Comparison of ENCODE assay signal across 27 cellular contexts in the genomic region with DNA sequence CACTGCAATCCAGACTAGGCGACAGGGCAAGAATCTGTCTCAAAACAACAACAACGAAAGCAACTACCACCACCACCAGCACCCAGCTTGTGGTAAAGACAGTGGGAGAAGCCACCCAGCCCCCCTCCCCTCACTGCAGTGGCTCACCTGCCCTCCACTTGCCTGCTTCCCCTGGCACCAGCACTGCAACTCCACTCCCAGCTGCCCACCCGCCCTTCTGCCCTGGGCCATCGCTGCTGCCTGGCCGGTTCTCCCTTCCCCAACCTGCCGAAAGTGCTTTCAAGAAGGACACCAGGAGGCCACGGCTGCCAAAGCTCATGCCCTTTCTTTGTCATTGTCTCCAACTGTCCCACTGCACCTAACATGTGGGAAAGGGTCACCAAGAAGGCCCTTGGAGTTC.
A peak's percentile ranks its signal among the peaks of the same experiment; 100 is the strongest.
DNase-seq lines count a peak whose midpoint lies in the region; ATAC-seq and TF ChIP-seq lines count a peak whose summit lies in the region.
"Had no signal": no experiment of that assay in that cellular context is flagged by ENCODE, and none has a peak within 500 bp of the region (broad histone marks: within the 10 kb centered on the region; RNA-seq: fewer than 3 reads in every experiment).

No MANE protein-coding gene starts in this region.

- H3K9ac ChIP-seq in PC-3 (ENCODE audit: low read length) (peak overlapping the region; percentile 36; the same call in 1 of the 2 replicates), neuronal stem cell (ENCODE audit: low read depth, low read length, poor library complexity) (peak overlapping the region; percentile 50)
- H3K9ac ChIP-seq: BLaER1, KMS-11 had no signal

- H3K23ac ChIP-seq in neuronal stem cell (ENCODE audit: low read depth, low read length, poor library complexity), result peak overlapping the region; percentile 18

- no peak overlapping the region for H3K4me3 ChIP-seq in PC-3 (ENCODE audit: low read length)
- H3K4me3 ChIP-seq in neuronal stem cell (ENCODE audit: low read length in 2 of 2), result no peak overlapping the region
- H3K4me3 ChIP-seq: BLaER1, GM12878, HAP-1, Peyer's patch, SK-N-MC had no signal

- no peak overlapping the region for H4K91ac ChIP-seq in neuronal stem cell (ENCODE audit: low read depth, low read length, poor library complexity)

- no peak overlapping the region for H2AFZ ChIP-seq in PC-3 (ENCODE audit: low read length)
- no peak overlapping the region for H2AFZ ChIP-seq in neuronal stem cell (ENCODE audit: low read length)

- no peak overlapping the region for H3K14ac ChIP-seq in neuronal stem cell (ENCODE audit: low read length)

- no peak overlapping the region for H3K4ac ChIP-seq in neuronal stem cell (ENCODE audit: low read length)

- no TSS peak for BruUV-seq in PC-3 (replicated peaks; lab: Mats Ljungman, UMichigan)

- peak overlapping the region; percentile 79 for H2BK15ac ChIP-seq in neuronal stem cell (ENCODE audit: low read length)

- H2BK5ac ChIP-seq in neuronal stem cell (ENCODE audit: low read length), result peak overlapping the region; percentile 45

- CTCF ChIA-PET in PC-3 (lab: Charles Lee), result no interaction called here

- intact Hi-C loops in CD14-positive monocyte (cut with micrococcal nuclease) (loop anchor here (2.0 to 5.0 kb wide), 3 partner anchors 14 to 251 kb away; a partner anchor contains a TSS), PC-3 (cut with micrococcal nuclease) (no loop called here)
- intact Hi-C loops in dendritic cell treated with granulocyte-macrophage colony-stimulating factor and Interleukin-4, amounts not matched to agents 40 ng/mL and 50 ng/mL, for 4 days (cut with micrococcal nuclease), result loop anchor here (5.0 kb wide), 1 partner anchor 141 kb away; no protein-coding TSS in a partner anchor

- H3K79me2 ChIP-seq in PC-3 (ENCODE audit: low read length), result no peaks in the 10 kb centered on the region

- H3K9me3 ChIP-seq in PC-3 (ENCODE audit: low read length) (no peaks in the 10 kb centered on the region), neuronal stem cell (replicated peaks in 1 of 2; ENCODE audit: control insufficient read depth in 2 of 2, insufficient read depth in 1 of 2, low read depth in 1 of 2, low read length in 2 of 2) (peaks cover 0 to 2% of the 10 kb centered on the region in 2 donors)
- H3K9me3 ChIP-seq: Peyer's patch had no signal

- H3K4me2 ChIP-seq in PC-3 (ENCODE audit: low read length) (no peak overlapping the region), neuronal stem cell (ENCODE audit: insufficient read depth, low read length, poor library complexity, severe bottlenecking) (no peak overlapping the region)
- H3K4me2 ChIP-seq: BLaER1, KMS-11 had no signal

- no peak overlapping the region for H3K4me3 Mint-ChIP-seq in CD14-positive monocyte
- no peak overlapping the region for H3K4me3 Mint-ChIP-seq in dendritic cell treated with granulocyte-macrophage colony-stimulating factor and Interleukin-4, amounts not matched to agents 40 ng/mL and 50 ng/mL, for 4 days
- H3K4me3 Mint-ChIP-seq: CD4-positive, alpha-beta T cell; HFFc6; T-helper 1 cell treated with Interleukin-12 subunit alpha and Interleukin-12 subunit beta and Interleukin-4 antibody, amounts not matched to agents 30 μg/mL and 1 μg/mL, for 36 hours had no signal

- DNase-seq in CD14-positive monocyte (ENCODE audit: low spot score) (no peak), PC-3 (no peak), neuronal stem cell (ENCODE audit: low spot score) (no peak), amniotic stem cell (lab: John Stamatoyannopoulos, UW) (no peak), NCI-H446 (lab: John Stamatoyannopoulos, UW) (no peak), NCI-H524 treated with DMSO at 0.1 percent for 48 hours (lab: John Stamatoyannopoulos, UW) (no peak)
- DNase-seq: CD4-positive, alpha-beta T cell; COR-L47; EL; GDM1; NCI-H1092 treated with DMSO at 0.1 percent for 48 hours; NCI-H1436; NCI-H187; NCI-H2081 treated with DMSO at 0.1 percent for 48 hours; NCI-H2171 treated with DMSO at 0.1 percent for 48 hours; NCI-H345; NCI-H774; Peyer's patch had no signal

- POLR2A ChIA-PET in PC-3 (lab: Charles Lee; ENCODE audit: unreplicated experiment), result no interaction called here

- H3K36me3 ChIP-seq in PC-3 (ENCODE audit: low read depth, low read length), result no peaks in the 10 kb centered on the region
- no peaks in the 10 kb centered on the region for H3K36me3 ChIP-seq in neuronal stem cell (replicated peaks in 1 of 2; ENCODE audit: control insufficient read depth in 2 of 2, insufficient read depth in 2 of 2, low read length in 2 of 2)
- H3K36me3 ChIP-seq: BLaER1, HAP-1, Peyer's patch had no signal

- H4K8ac ChIP-seq in neuronal stem cell (ENCODE audit: low read depth, low read length), result no peak overlapping the region

- ATAC-seq in PC-3 (no peak), GM21737 (IDR thresholded peaks at IDR 0.05; ENCODE audit: unreplicated experiment) (no peak)
- ATAC-seq: GM12878 had no signal

- no peaks in the 10 kb centered on the region for H3K36me3 Mint-ChIP-seq in CD14-positive monocyte
- H3K36me3 Mint-ChIP-seq in dendritic cell treated with granulocyte-macrophage colony-stimulating factor and Interleukin-4, amounts not matched to agents 40 ng/mL and 50 ng/mL, for 4 days (ENCODE audit: low read depth), result no peaks in the 10 kb centered on the region

- H3F3A ChIP-seq in PC-3 (ENCODE audit: low read length, unreplicated experiment), result no peaks in the 10 kb centered on the region

- no peaks in the 10 kb centered on the region for H4K20me1 ChIP-seq in PC-3 (ENCODE audit: low read length)
- H4K20me1 ChIP-seq: BLaER1 had no signal

- H3K4me1 ChIP-seq in PC-3 (ENCODE audit: insufficient read depth, low read length) (peaks cover 12% of the 10 kb centered on the region), neuronal stem cell (ENCODE audit: control insufficient read depth in 2 of 2, insufficient read depth in 1 of 2, low read depth in 1 of 2, low read length in 2 of 2) (peaks cover 0 to 3% of the 10 kb centered on the region in 2 donors)
- H3K4me1 ChIP-seq: HAP-1, Peyer's patch had no signal

- H3K27me3 ChIP-seq in PC-3 (ENCODE audit: low read length), result no peaks in the 10 kb centered on the region
- no peaks in the 10 kb centered on the region for H3K27me3 ChIP-seq in neuronal stem cell (ENCODE audit: control insufficient read depth in 3 of 3, insufficient read depth in 3 of 3, low read depth in 1 of 3, low read length in 3 of 3)
- H3K27me3 ChIP-seq: BLaER1, Peyer's patch had no signal

- TF ChIP-seq CTCF in CD14-positive monocyte (IDR thresholded peaks at IDR 0.05) (no peak), PC-3 (conservative IDR thresholded peaks at IDR 0.05; ENCODE audit: low read depth, low read length) (no peak)

- H3K18ac ChIP-seq in neuronal stem cell (ENCODE audit: low read length), result peak overlapping the region; percentile 41

- H2BK12ac ChIP-seq in neuronal stem cell (ENCODE audit: low read length), result no peak overlapping the region

- H3K27ac ChIP-seq in PC-3 (ENCODE audit: low read length) (peak overlapping the region; percentile 73), neuronal stem cell (replicated peaks; ENCODE audit: low read length) (no peak overlapping the region)
- H3K27ac ChIP-seq: BLaER1, KMS-11, SK-N-MC had no signal

- no peaks in the 10 kb centered on the region for H3K9me2 ChIP-seq in PC-3 (replicated peaks; ENCODE audit: low read length)

- H2BK120ac ChIP-seq in neuronal stem cell (ENCODE audit: low read depth, low read length), result no peak overlapping the region

- peaks cover 0 to 5% (median 0%) of the 10 kb centered on the region in 3 donors for H3K27me3 Mint-ChIP-seq in CD14-positive monocyte (ENCODE audit: low read depth in 3 of 3)
- no peaks in the 10 kb centered on the region for H3K27me3 Mint-ChIP-seq in dendritic cell treated with granulocyte-macrophage colony-stimulating factor and Interleukin-4, amounts not matched to agents 40 ng/mL and 50 ng/mL, for 4 days
- H3K27me3 Mint-ChIP-seq: CD4-positive, alpha-beta T cell had no signal

- H3K79me1 ChIP-seq in neuronal stem cell (ENCODE audit: low read depth, low read length), result no peaks in the 10 kb centered on the region

- WGBS in neuronal stem cell (ENCODE audit: extremely low coverage in 2 of 2, insufficient read length in 2 of 2, insufficient replicate concordance in 1 of 2), 2 donors, result no CpG with 5 or more reads among the region's 7 CpGs

- H3K9me3 Mint-ChIP-seq in CD14-positive monocyte, result peaks cover under 1 to 6% (median 4%) of the 10 kb centered on the region in 7 donors
- H3K9me3 Mint-ChIP-seq in dendritic cell treated with granulocyte-macrophage colony-stimulating factor and Interleukin-4, amounts not matched to agents 40 ng/mL and 50 ng/mL, for 4 days, result peaks cover 3% of the 10 kb centered on the region
- H3K9me3 Mint-ChIP-seq: CD4-positive, alpha-beta T cell had no signal

- peak overlapping the region; percentile 96 to 99 (median 98) for H3K27ac Mint-ChIP-seq in CD14-positive monocyte
- peak overlapping the region; percentile 61 for H3K27ac Mint-ChIP-seq in dendritic cell treated with granulocyte-macrophage colony-stimulating factor and Interleukin-4, amounts not matched to agents 40 ng/mL and 50 ng/mL, for 4 days
- H3K27ac Mint-ChIP-seq: CD4-positive, alpha-beta T cell; T-helper 1 cell treated with Interleukin-12 subunit alpha and Interleukin-12 subunit beta and Interleukin-4 antibody, amounts not matched to agents 30 μg/mL and 1 μg/mL, for 36 hours had no signal

- H2AK5ac ChIP-seq in neuronal stem cell (ENCODE audit: low read depth, low read length), result peak overlapping the region; percentile 58

- peaks cover 35% of the 10 kb centered on the region for H3K4me1 Mint-ChIP-seq in CD14-positive monocyte
- peaks cover 41% of the 10 kb centered on the region for H3K4me1 Mint-ChIP-seq in dendritic cell treated with granulocyte-macrophage colony-stimulating factor and Interleukin-4, amounts not matched to agents 40 ng/mL and 50 ng/mL, for 4 days (ENCODE audit: low read depth)
